Comparison of ENCODE assay signal across 2 cellular contexts in genomic region chr16:46573834-46574159, GRCh38.
TF ChIP-seq lines count a peak whose summit lies in the region.

No MANE protein-coding gene starts in this region.

TF ChIP-seq in HEK293, 187 proteins besides CTCF, POLR2A, EP300 and RAD21:
- TF ChIP-seq PRDM1 (tag by site-specific recombination; IDR thresholded peaks at IDR 0.05), result 0 out of 2 replicates have a peak, but pooled peaks have one; percentile 21
- no peak for TF ChIP-seq OVOL3 (tag by site-specific recombination; IDR thresholded peaks at IDR 0.05)
- no peak for TF ChIP-seq ZBTB20 (tag by site-specific recombination; IDR thresholded peaks at IDR 0.05)

TF ChIP-seq in H1, 55 proteins besides CTCF, POLR2A, EP300 and RAD21:
- TF ChIP-seq, protein P1, sequence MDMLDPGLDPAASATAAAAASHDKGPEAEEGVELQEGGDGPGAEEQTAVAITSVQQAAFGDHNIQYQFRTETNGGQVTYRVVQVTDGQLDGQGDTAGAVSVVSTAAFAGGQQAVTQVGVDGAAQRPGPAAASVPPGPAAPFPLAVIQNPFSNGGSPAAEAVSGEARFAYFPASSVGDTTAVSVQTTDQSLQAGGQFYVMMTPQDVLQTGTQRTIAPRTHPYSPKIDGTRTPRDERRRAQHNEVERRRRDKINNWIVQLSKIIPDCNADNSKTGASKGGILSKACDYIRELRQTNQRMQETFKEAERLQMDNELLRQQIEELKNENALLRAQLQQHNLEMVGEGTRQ (IDR thresholded peaks at IDR 0.05; ENCODE audit: low read length), result no peak
